In genomic region chr12:130838951-130839769, GRCh38 we compare ENCODE assay signal across 8 cellular contexts. TPM values are rescaled to one million over a fixed set of nuclear protein-coding genes. Genes with fewer than 3 reads are reported as not detected.
A peak's percentile ranks its signal among the peaks of the same experiment; 100 is the strongest.
DNase-seq lines count a peak whose midpoint lies in the region; ATAC-seq and TF ChIP-seq lines count a peak whose summit lies in the region.

Gene STX2, minus strand, starts transcription at chr12:130839250. Its CDS starts 151 bp downstream, at chr12:130839099.

- H3K27ac Mint-ChIP-seq in Caco-2 (ENCODE audit: unreplicated experiment) (peak within 1 kb of the TSS; percentile 53), endodermal cell (no peak within 1 kb of the TSS), mesothelial cell of epicardium (peak within 1 kb of the TSS; percentile 76)

- H3K36me3 Mint-ChIP-seq in Caco-2 (ENCODE audit: insufficient read depth, unreplicated experiment) = no peaks in the 10 kb centered on the region
- H3K36me3 Mint-ChIP-seq in endodermal cell (ENCODE audit: low read depth) = peaks cover 6% of the 10 kb centered on the region
- H3K36me3 Mint-ChIP-seq in mesothelial cell of epicardium = no peaks in the 10 kb centered on the region

- POLR2A ChIA-PET in Caco-2 (lab: Charles Lee) = no interaction called here

- peak; percentile 77 for ATAC-seq in GM19467 (IDR thresholded peaks at IDR 0.05; ENCODE audit: unreplicated experiment)

- H3K36me3 ChIP-seq in Caco-2 (ENCODE audit: control insufficient read depth, insufficient read depth, low read length) = no peaks in the 10 kb centered on the region
- no peaks in the 10 kb centered on the region for H3K36me3 ChIP-seq in endodermal cell (ENCODE audit: control insufficient read depth, insufficient read depth, low read length)

- CTCF ChIA-PET in Caco-2 (lab: Charles Lee) = interaction anchor here (1.0 kb wide), 1 partner anchor 32 kb away, joined by 4 read pairs; no protein-coding TSS in a partner anchor

- H3K4me3 ChIP-seq in Caco-2 (ENCODE audit: low read depth, low read length) (peak within 1 kb of the TSS; percentile 42), endodermal cell (ENCODE audit: low read length) (peak within 1 kb of the TSS; percentile 91)

- H3K9me3 ChIP-seq in Caco-2 (no peaks in the 10 kb centered on the region), endodermal cell (ENCODE audit: control insufficient read depth, low read length) (no peaks in the 10 kb centered on the region)

- H3K4me1 Mint-ChIP-seq in Caco-2 (ENCODE audit: low read depth, unreplicated experiment) (peaks cover 7% of the 10 kb centered on the region), endodermal cell (peaks cover 16% of the 10 kb centered on the region), mesothelial cell of epicardium (peaks cover 18% of the 10 kb centered on the region)

- DNase-seq in Caco-2 (peak; percentile 78 to 91), HPDE6-E6E7 (ENCODE audit: extremely low spot score) (peak; percentile 88), NOMO-1 (lab: John Stamatoyannopoulos, UW; ENCODE audit: unreplicated experiment in 2 of 2) (peak; percentile 73 to 79), endodermal cell (peak; percentile 97), mesothelial cell of epicardium (ENCODE audit: low spot score in 2 of 2, unreplicated experiment in 2 of 2) (peak; percentile 87 to 95)
- peak; percentile 45 for DNase-seq in activated CD8-positive, alpha-beta memory T cell treated with anti-CD3 and anti-CD28 coated beads, Interleukin-2, amount 50 U/mL, for 1 hour (ENCODE audit: extremely low read depth)
- DNase-seq in stimulated activated CD8-positive, alpha-beta memory T cell treated with anti-CD3 and anti-CD28 coated beads, Interleukin-15, amount 100 ng/mL, for 4 hours (ENCODE audit: low read depth in 2 of 2) = peak; percentile 75 to 80

- no peak within 1 kb of the TSS for H3K27ac ChIP-seq in endodermal cell (ENCODE audit: low read depth, low read length)

- H3K9ac ChIP-seq in endodermal cell (ENCODE audit: extremely low read depth, low read length, poor library complexity, severe bottlenecking) = peak within 1 kb of the TSS; percentile 20

- no TSS peak for BruUV-seq in Caco-2 (replicated peaks; lab: Mats Ljungman, UMichigan)

- H3K9me3 Mint-ChIP-seq in Caco-2 (ENCODE audit: unreplicated experiment) (no peaks in the 10 kb centered on the region), endodermal cell (peaks cover 21% of the 10 kb centered on the region), mesothelial cell of epicardium (no peaks in the 10 kb centered on the region)

- WGBS in endodermal cell (ENCODE audit: insufficient coverage in 1 of 2, insufficient read length in 1 of 2), 2 experiments = 4 to 17% methylated on average over 16 to 79 of the region's 79 CpGs

- H3K4me3 Mint-ChIP-seq in Caco-2 (ENCODE audit: unreplicated experiment) = peak within 1 kb of the TSS; percentile 69
- peak within 1 kb of the TSS; percentile 69 for H3K4me3 Mint-ChIP-seq in endodermal cell
- peak within 1 kb of the TSS; percentile 73 for H3K4me3 Mint-ChIP-seq in mesothelial cell of epicardium

- TF ChIP-seq CTCF in Caco-2 (IDR thresholded peaks at IDR 0.05; ENCODE audit: insufficient read depth in 1 of 2, low read depth in 1 of 2, low read length in 1 of 2, severe bottlenecking in 1 of 2, unreplicated experiment in 1 of 2) = peak; percentile 28 to 37
- peak; percentile 12 for TF ChIP-seq CTCF in endodermal cell (conservative IDR thresholded peaks at IDR 0.05)
- no peak for TF ChIP-seq CTCF in mesothelial cell of epicardium (IDR thresholded peaks at IDR 0.05; ENCODE audit: unreplicated experiment)

- intact Hi-C loops in Caco-2 (cut with micrococcal nuclease; ENCODE audit: unreplicated experiment) = loop anchor here (5.0 kb wide), 1 partner anchor 33 kb away; the partner anchor contains the start of gene RAN

- H3K4me1 ChIP-seq in Caco-2 (peaks cover 6% of the 10 kb centered on the region), endodermal cell (ENCODE audit: control insufficient read depth, insufficient read depth, low read length) (peaks cover 3% of the 10 kb centered on the region)

- H3K27me3 Mint-ChIP-seq in Caco-2 (ENCODE audit: insufficient read depth, unreplicated experiment) (no peaks in the 10 kb centered on the region), endodermal cell (ENCODE audit: insufficient read depth) (peaks cover 27% of the 10 kb centered on the region), mesothelial cell of epicardium (ENCODE audit: low read depth) (peaks cover 2% of the 10 kb centered on the region)

- no peaks in the 10 kb centered on the region for H3K27me3 ChIP-seq in Caco-2 (replicated peaks; ENCODE audit: control insufficient read depth, insufficient read depth, low read length)
- H3K27me3 ChIP-seq in endodermal cell (ENCODE audit: control insufficient read depth, insufficient read depth, low read length, poor library complexity, severe bottlenecking) = no peaks in the 10 kb centered on the region

RNA-seq across cellular contexts. Expression of gene STX2, which starts in this region (rescaled TPM):
- 11.2 and 12.6 TPM in 2 replicates for total RNA-seq in Caco-2 (2022)
- 10 to 100 TPM; 18.2 to 20.2 TPM for total RNA-seq in endodermal cell
- 32.8 TPM for polyA plus RNA-seq in endodermal cell (2013, experiment 1 of 2)
- 31.3 TPM for polyA plus RNA-seq in endodermal cell (2013, experiment 2 of 2)
- total RNA-seq in mesothelial cell of epicardium = 14.0 to 17.3 TPM (median 16.7 TPM) in 3 replicates

Comparison
In these comparisons a context has a peak if more than half of its experiments do, and no peak if none do; other contexts are left out.
1. DNase-seq: peak in every context shown above with its lines; median percentile 97 in endodermal cell; 91 in mesothelial cell of epicardium; 88 in HPDE6-E6E7; 84 in Caco-2; 78 in stimulated activated CD8-positive, alpha-beta memory T cell treated with anti-CD3 and anti-CD28 coated beads, Interleukin-15, amount 100 ng/mL, for 4 hours; 76 in NOMO-1; 45 in activated CD8-positive, alpha-beta memory T cell treated with anti-CD3 and anti-CD28 coated beads, Interleukin-2, amount 50 U/mL, for 1 hour.